In genomic region chr11:10899542-10899830, GRCh38 we compare ENCODE assay signal across 8 cellular contexts. TPM values are rescaled to one million over a fixed set of nuclear protein-coding genes. Genes with fewer than 3 reads are reported as not detected.
DNase-seq lines count a peak whose midpoint lies in the region; ATAC-seq, FAIRE-seq and TF ChIP-seq lines count a peak whose summit lies in the region.

No MANE protein-coding gene starts in this region.

- H3K27ac ChIP-seq in HepG2 (ENCODE audit: extremely low read length, insufficient read depth, low read length) (peak overlapping the region; percentile 11), urinary bladder (ENCODE audit: low read depth) (peak overlapping the region; percentile 62)

- in situ Hi-C loops in HepG2 (cut with HindIII; ENCODE audit: extremely low pct_ligation_motif_present, low pct_unique_long_range_greater_than_20kb), result no loop called here

- no peak for TF ChIP-seq CTCF in HepG2 (CRISPR knock-in tag; IDR thresholded peaks at IDR 0.05)

- H3K36me3 ChIP-seq in HepG2 (replicated peaks in 1 of 2; ENCODE audit: control insufficient read depth in 1 of 2, insufficient read depth in 2 of 2, low read length in 2 of 2) (no peaks in the 10 kb centered on the region), urinary bladder (ENCODE audit: insufficient read depth) (no peaks in the 10 kb centered on the region)

- FAIRE-seq in HepG2 (lab: Jason Lieb, UNC), result no peak

- intact Hi-C loops in activated T-helper 1 cell treated with anti-CD3 and anti-CD28 coated beads, Interleukin-12 subunit alpha, Interleukin-12 subunit beta, Interleukin-2, Interleukin-4 antibody, amounts not matched to agents 30 ng/mL and 10 ng/mL and 1 ng/mL, durations not matched to agents 14 hours and 24 hours and 36 hours (cut with micrococcal nuclease), result no loop called here
- intact Hi-C loops in HepG2 (cut with micrococcal nuclease; ENCODE audit: unreplicated experiment), result no loop called here

- no peaks in the 10 kb centered on the region for H3K9me3 Mint-ChIP-seq in activated naive CD4-positive, alpha-beta T cell treated with anti-CD3 and anti-CD28 coated beads, Interleukin-2, amount 50 U/mL, for 72 hours
- no peaks in the 10 kb centered on the region for H3K9me3 Mint-ChIP-seq in activated T-helper 1 cell treated with anti-CD3 and anti-CD28 coated beads, Interleukin-12 subunit alpha, Interleukin-12 subunit beta, Interleukin-2, Interleukin-4 antibody, amounts not matched to agents 30 ng/mL and 10 ng/mL and 1 ng/mL, durations not matched to agents 14 hours and 24 hours and 36 hours

- no peak for TF ChIP-seq POLR2A in HepG2 (IDR thresholded peaks at IDR 0.05; ENCODE audit: insufficient read depth in 1 of 2, low read depth in 2 of 2, low read length in 2 of 2)

- H3K4me1 Mint-ChIP-seq in activated T-helper 1 cell treated with anti-CD3 and anti-CD28 coated beads, Interleukin-12 subunit alpha, Interleukin-12 subunit beta, Interleukin-2, Interleukin-4 antibody, amounts not matched to agents 30 ng/mL and 10 ng/mL and 1 ng/mL, durations not matched to agents 14 hours and 24 hours and 36 hours (ENCODE audit: low read depth), result peaks cover 20% of the 10 kb centered on the region

- H3K4me3 ChIP-seq in HepG2 (replicated peaks in 1 of 3; ENCODE audit: insufficient read depth in 1 of 3, low read depth in 2 of 3, low read length in 3 of 3) (peak overlapping the region in 1 of 3 experiments; percentile 45; a peak in 2 of 6 replicates), urinary bladder (ENCODE audit: low read depth, low read length) (no peak overlapping the region)

- peak overlapping the region; percentile 57 for H3K4me2 ChIP-seq in HepG2 (ENCODE audit: low read depth, low read length)

- no peak overlapping the region for H3K4me3 Mint-ChIP-seq in activated T-helper 1 cell treated with anti-CD3 and anti-CD28 coated beads, Interleukin-12 subunit alpha, Interleukin-12 subunit beta, Interleukin-2, Interleukin-4 antibody, amounts not matched to agents 30 ng/mL and 10 ng/mL and 1 ng/mL, durations not matched to agents 14 hours and 24 hours and 36 hours

- H2AFZ ChIP-seq in HepG2 (ENCODE audit: low read length), result no peak overlapping the region

- no TSS peak for BruUV-seq in HepG2 (replicated peaks; lab: Mats Ljungman, UMichigan)

- POLR2A ChIA-PET in HepG2 (lab: Yijun Ruan, JAX), result interaction anchor here (1.0 to 3.6 kb wide), 4 partner anchors 21 to 148 kb away, joined by 3 to 29 read pairs (median 8); partner anchors contain the start of genes CTR9, EIF4G2 and ZBED5

- no peaks in the 10 kb centered on the region for H3K36me3 Mint-ChIP-seq in activated naive CD4-positive, alpha-beta T cell treated with anti-CD3 and anti-CD28 coated beads, Interleukin-2, amount 50 U/mL, for 72 hours
- H3K36me3 Mint-ChIP-seq in activated T-helper 1 cell treated with anti-CD3 and anti-CD28 coated beads, Interleukin-12 subunit alpha, Interleukin-12 subunit beta, Interleukin-2, Interleukin-4 antibody, amounts not matched to agents 30 ng/mL and 10 ng/mL and 1 ng/mL, durations not matched to agents 14 hours and 24 hours and 36 hours (ENCODE audit: low read depth), result no peaks in the 10 kb centered on the region

- no peak for TF ChIP-seq RAD21 in HepG2 (CRISPR knock-in tag; IDR thresholded peaks at IDR 0.05)

- DNase-seq in activated naive CD4-positive, alpha-beta T cell treated with anti-CD3 and anti-CD28 coated beads, Interleukin-2, amount 50 U/mL, for 72 hours (ENCODE audit: low spot score in 2 of 2), result no peak
- no peak for DNase-seq in activated naive CD4-positive, alpha-beta T cell treated with Interleukin-2 at 50 U/mL for 16 hours
- DNase-seq in activated T-helper 1 cell treated with anti-CD3 and anti-CD28 coated beads, Interleukin-12 subunit alpha, Interleukin-12 subunit beta, Interleukin-2, Interleukin-4 antibody, amounts not matched to agents 30 ng/mL and 10 ng/mL and 1 ng/mL, durations not matched to agents 14 hours and 24 hours and 36 hours (ENCODE audit: low spot score), result no peak
- DNase-seq in HepG2 (ENCODE audit: low spot score) (no peak), NCI-H146 treated with DMSO at 0.1 percent for 48 hours (lab: John Stamatoyannopoulos, UW; ENCODE audit: unreplicated experiment) (no peak)

- H3K4me1 ChIP-seq in HepG2 (ENCODE audit: insufficient read depth, low read length), result peaks cover 23% of the 10 kb centered on the region
- peaks cover 2% of the 10 kb centered on the region for H3K4me1 ChIP-seq in urinary bladder (ENCODE audit: insufficient read depth)

- no peak for TF ChIP-seq EP300 in HepG2 (IDR thresholded peaks at IDR 0.05; ENCODE audit: low read depth in 2 of 2, low read length in 2 of 2)
- TF ChIP-seq EP300 in HepG2 (CRISPR knock-in tag; IDR thresholded peaks at IDR 0.05; ENCODE audit: borderline replicate concordance), result no peak

- ATAC-seq in activated naive CD4-positive, alpha-beta T cell treated with anti-CD3 and anti-CD28 coated beads, Interleukin-2, amount 50 U/mL, for 72 hours, result peak in 1 of 2 donors; percentile 59
- ATAC-seq in HepG2 (peak; percentile 63), GM21825 (IDR thresholded peaks at IDR 0.05; ENCODE audit: unreplicated experiment) (no peak), HG03280 (IDR thresholded peaks at IDR 0.05; ENCODE audit: unreplicated experiment) (no peak)

- CTCF ChIA-PET in HepG2 (lab: Yijun Ruan, JAX; ENCODE audit: low intra/inter-chr PET ratio, low total read pairs), result no interaction called here

- H4K20me1 ChIP-seq in HepG2 (ENCODE audit: insufficient read depth, low read length), result no peaks in the 10 kb centered on the region

- H3K9me3 ChIP-seq in HepG2 (ENCODE audit: low read length), result no peaks in the 10 kb centered on the region

- H3K27me3 ChIP-seq in HepG2 (ENCODE audit: control insufficient read depth in 1 of 2, insufficient read depth in 2 of 2, low read length in 2 of 2), result no peaks in the 10 kb centered on the region

- H3K27ac Mint-ChIP-seq in activated naive CD4-positive, alpha-beta T cell treated with anti-CD3 and anti-CD28 coated beads, Interleukin-2, amount 50 U/mL, for 72 hours, result peak overlapping the region; percentile 76 to 85
- H3K27ac Mint-ChIP-seq in activated T-helper 1 cell treated with anti-CD3 and anti-CD28 coated beads, Interleukin-12 subunit alpha, Interleukin-12 subunit beta, Interleukin-2, Interleukin-4 antibody, amounts not matched to agents 30 ng/mL and 10 ng/mL and 1 ng/mL, durations not matched to agents 14 hours and 24 hours and 36 hours, result peak overlapping the region; percentile 67

- H3K27me3 Mint-ChIP-seq in activated T-helper 1 cell treated with anti-CD3 and anti-CD28 coated beads, Interleukin-12 subunit alpha, Interleukin-12 subunit beta, Interleukin-2, Interleukin-4 antibody, amounts not matched to agents 30 ng/mL and 10 ng/mL and 1 ng/mL, durations not matched to agents 14 hours and 24 hours and 36 hours (ENCODE audit: insufficient read depth), result peaks cover 2% of the 10 kb centered on the region

- 0% methylated on average over 3 of the region's 4 CpGs for WGBS in HepG2 (ENCODE audit: low lambda C conversion rate)
- WGBS in urinary bladder, result 14% methylated on average over 4 of the region's 4 CpGs

- no peaks in the 10 kb centered on the region for H3K79me2 ChIP-seq in HepG2 (ENCODE audit: insufficient read depth, low read length)

- no peak overlapping the region for H3K9ac ChIP-seq in HepG2 (ENCODE audit: insufficient read depth, low read depth, low read length)

TF ChIP-seq in HepG2, 621 proteins besides CTCF, POLR2A, EP300 and RAD21:
- TF ChIP-seq SALL1 (CRISPR knock-in tag; IDR thresholded peaks at IDR 0.05) (0 out of 2 replicates have a peak, but pooled peaks have one; percentile 1), XRCC5 (optimal IDR thresholded peaks at IDR 0.05; ENCODE audit: low read length) (peak; percentile 45), ZMAT3 (CRISPR knock-in tag; conservative IDR thresholded peaks at IDR 0.05) (no peak), ZNF563 (CRISPR knock-in tag; IDR thresholded peaks at IDR 0.05) (peak; percentile 16; the same call in 1 of the 2 replicates), GTF3A (CRISPR knock-in tag; conservative IDR thresholded peaks at IDR 0.05) (no peak), ZBTB20 (CRISPR knock-in tag; IDR thresholded peaks at IDR 0.05; ENCODE audit: borderline replicate concordance, low read depth) (0 out of 2 replicates have a peak, but pooled peaks have one; percentile 31)
TF ChIP-seq in HepG2: peak in this region for 4.

RNA-seq across cellular contexts. Expression of gene ZBED5, which starts 41.6 kb away (rescaled TPM):
- 10 to 100 TPM; 41.2 to 43.6 TPM for total RNA-seq in activated naive CD4-positive, alpha-beta T cell treated with anti-CD3 and anti-CD28 coated beads, Interleukin-2, amount 50 U/mL, for 72 hours
- total RNA-seq in activated T-helper 1 cell treated with anti-CD3 and anti-CD28 coated beads, Interleukin-12 subunit alpha, Interleukin-12 subunit beta, Interleukin-2, Interleukin-4 antibody, amounts not matched to agents 30 ng/mL and 10 ng/mL and 1 ng/mL, durations not matched to agents 14 hours and 24 hours and 36 hours, result 38.9 and 42.2 TPM in 2 replicates
- total RNA-seq in HepG2 (2016; rRNA removed; fragmentation: Illumina TruSeq; extraction: Trizol), result 11.7 and 18.2 TPM in 2 replicates
- total RNA-seq in HepG2 (2016; cell fraction: cytosol; rRNA removed; fragmentation: Illumina TruSeq; extraction: Trizol; ENCODE audit: low read depth), result 2.6 and 3.5 TPM in 2 replicates
- 12.8 and 16.3 TPM in 2 replicates for total RNA-seq in HepG2 (2016; cell fraction: insoluble cytoplasmic fraction; rRNA removed; fragmentation: Illumina TruSeq; extraction: Trizol)
- total RNA-seq in HepG2 (2016; cell fraction: membrane; rRNA removed; fragmentation: Illumina TruSeq; extraction: Trizol), result 7.1 and 8.0 TPM in 2 replicates
- 41.6 and 42.3 TPM in 2 replicates for total RNA-seq in HepG2 (2016; cell fraction: nucleus; rRNA removed; fragmentation: Illumina TruSeq; extraction: Trizol)
- polyA plus RNA-seq in HepG2 (2011; rRNA removed), result 30.4 and 38.6 TPM in 2 replicates
- polyA plus RNA-seq in HepG2 (2011; cell fraction: cytosol; rRNA removed), result 12.1 and 15.9 TPM in 2 replicates
- 32.3 and 43.5 TPM in 2 replicates for polyA plus RNA-seq in HepG2 (2011; cell fraction: nucleus; rRNA removed)
- polyA plus RNA-seq in HepG2 (2012), result 13.2 and 15.8 TPM in 2 replicates
- 0.96 and 1.2 TPM in 2 replicates for polyA plus RNA-seq in HepG2 (2016; cell fraction: cytosol; fragmentation: Illumina TruSeq; extraction: Trizol; ENCODE audit: low read depth)
- polyA plus RNA-seq in HepG2 (2016; cell fraction: insoluble cytoplasmic fraction; fragmentation: Illumina TruSeq; extraction: Trizol; ENCODE audit: low read depth), result 14.0 and 15.2 TPM in 2 replicates
- 2.6 and 3.1 TPM in 2 replicates for polyA plus RNA-seq in HepG2 (2016; cell fraction: membrane; fragmentation: Illumina TruSeq; extraction: Trizol; ENCODE audit: low read depth)
- polyA plus RNA-seq in HepG2 (2016; cell fraction: nucleus; fragmentation: Illumina TruSeq; extraction: Trizol; ENCODE audit: insufficient read depth, low read depth), result 70.9 and 72.1 TPM in 2 replicates
- 122 and 258 TPM in 2 replicates for polyA minus RNA-seq in HepG2 (2011; rRNA and poly(A)+ RNA removed; ENCODE audit: low replicate concordance)
- polyA minus RNA-seq in HepG2 (2011; cell fraction: cytosol; rRNA and poly(A)+ RNA removed), result 15.7 and 19.7 TPM in 2 replicates
- 88.1 and 103 TPM in 2 replicates for polyA minus RNA-seq in HepG2 (2011; cell fraction: nucleus; rRNA and poly(A)+ RNA removed)
- 73.8 TPM for total RNA-seq in urinary bladder
- polyA plus RNA-seq in urinary bladder, result 29.2 TPM
